Comparison of ENCODE assay signal across 32 cellular contexts in genomic region chr11:134356656-134357544, GRCh38. TPM values are rescaled to one million over a fixed set of nuclear protein-coding genes. Genes with fewer than 3 reads are reported as not detected.
"Had no signal": no experiment of that assay in that cellular context is flagged by ENCODE, and none has a peak within 500 bp of the region (broad histone marks: within the 10 kb centered on the region; RNA-seq: fewer than 3 reads in every experiment).

No MANE protein-coding gene starts in this region.

- H3K9me3 ChIP-seq: adrenal gland, body of pancreas, upper lobe of left lung had no signal

- H3K9ac ChIP-seq: parathyroid adenoma had no signal

- H2AFZ ChIP-seq: parathyroid adenoma had no signal

- DNase-seq: activated CD4-positive, alpha-beta memory T cell treated with anti-CD3 and anti-CD28 coated beads for 36 hours; activated CD4-positive, alpha-beta T cell treated with anti-CD3 and anti-CD28 coated beads, Interleukin-2, amount 10 ng/mL, durations not matched to agents 24 days and 14 days; activated naive CD4-positive, alpha-beta T cell treated with anti-CD3 and anti-CD28 coated beads for 36 hours; activated naive CD8-positive, alpha-beta T cell treated with anti-CD3 and anti-CD28 coated beads for 36 hours; activated T-cell treated with anti-CD3 and anti-CD28 coated beads, Interleukin-2, amount 50 U/mL, for 48 hours; aorta; body of pancreas; cortex of kidney; effector memory CD8-positive, alpha-beta T cell; kidney glomerular epithelial cell; left ventricle myocardium superior; naive thymus-derived CD4-positive, alpha-beta T cell; nucleus accumbens; right cardiac atrium; stimulated activated CD4-positive, alpha-beta T cell treated with anti-CD3 and anti-CD28 coated beads, Interleukin-12 subunit alpha, Interleukin-12 subunit beta, amount 100 ng/mL, for 4 hours; stimulated activated CD4-positive, alpha-beta T cell treated with anti-CD3 and anti-CD28 coated beads, Interleukin-4, amount 100 ng/mL, for 1 hour; SW 1271; T-helper 9 cell; WERI-Rb-1 had no signal

- H3K4me3 ChIP-seq: adrenal gland, body of pancreas, cardiac muscle cell, upper lobe of left lung had no signal

- H3K4me1 ChIP-seq: parathyroid adenoma had no signal

- H3K9me3 Mint-ChIP-seq: activated CD4-positive, alpha-beta memory T cell treated with anti-CD3 and anti-CD28 coated beads for 36 hours; activated CD4-positive, alpha-beta T cell treated with anti-CD3 and anti-CD28 coated beads, Interleukin-2, amount 10 ng/mL, durations not matched to agents 24 days and 14 days; activated naive CD4-positive, alpha-beta T cell treated with anti-CD3 and anti-CD28 coated beads for 36 hours; activated T-helper 2 cell treated with anti-CD3 and anti-CD28 coated beads, Interferon-gamma antibody, Interleukin-2, Interleukin-4, amounts not matched to agents 10 μg/mL and 5 μg/mL and 100 μg/mL, durations not matched to agents 14 hours and 24 hours and 36 hours; effector memory CD8-positive, alpha-beta T cell; stimulated activated naive CD8-positive, alpha-beta T cell treated with anti-CD3 and anti-CD28 coated beads, Interleukin-15, Interleukin-2, amounts not matched to agents 100 ng/mL and 50 ng/mL, for 24 hours; T-helper 1 cell treated with Interleukin-12 subunit alpha and Interleukin-12 subunit beta and Interleukin-4 antibody, amounts not matched to agents 30 μg/mL and 1 μg/mL, for 36 hours had no signal

- FAIRE-seq: endothelial cell of umbilical vein, TTC549 had no signal

- H3K27me3 ChIP-seq: adrenal gland, body of pancreas, cardiac muscle cell, upper lobe of left lung had no signal

- H3K4me3 Mint-ChIP-seq: activated CD4-positive, alpha-beta memory T cell treated with anti-CD3 and anti-CD28 coated beads for 36 hours; activated CD4-positive, alpha-beta T cell treated with anti-CD3 and anti-CD28 coated beads, Interleukin-2, amount 10 ng/mL, durations not matched to agents 24 days and 14 days; activated naive CD4-positive, alpha-beta T cell treated with anti-CD3 and anti-CD28 coated beads for 36 hours; activated naive CD8-positive, alpha-beta T cell treated with anti-CD3 and anti-CD28 coated beads for 36 hours; effector memory CD8-positive, alpha-beta T cell; naive thymus-derived CD4-positive, alpha-beta T cell; stimulated activated naive CD8-positive, alpha-beta T cell treated with anti-CD3 and anti-CD28 coated beads, Interleukin-15, Interleukin-2, amounts not matched to agents 100 ng/mL and 50 ng/mL, for 24 hours; T-helper 1 cell treated with Interleukin-12 subunit alpha and Interleukin-12 subunit beta and Interleukin-4 antibody, amounts not matched to agents 30 μg/mL and 1 μg/mL, for 36 hours had no signal

- H3K27ac ChIP-seq: adrenal gland, body of pancreas, cardiac muscle cell, parathyroid adenoma, upper lobe of left lung, WERI-Rb-1 had no signal

- H3K36me3 ChIP-seq: adrenal gland, cardiac muscle cell, upper lobe of left lung had no signal

- H3K79me2 ChIP-seq: parathyroid adenoma had no signal

- H3K27ac Mint-ChIP-seq: activated CD4-positive, alpha-beta memory T cell treated with anti-CD3 and anti-CD28 coated beads for 36 hours; activated CD4-positive, alpha-beta T cell treated with anti-CD3 and anti-CD28 coated beads, Interleukin-2, amount 10 ng/mL, durations not matched to agents 24 days and 14 days; activated naive CD4-positive, alpha-beta T cell treated with anti-CD3 and anti-CD28 coated beads for 36 hours; activated naive CD8-positive, alpha-beta T cell treated with anti-CD3 and anti-CD28 coated beads for 36 hours; activated T-helper 2 cell treated with anti-CD3 and anti-CD28 coated beads, Interferon-gamma antibody, Interleukin-2, Interleukin-4, amounts not matched to agents 10 μg/mL and 5 μg/mL and 100 μg/mL, durations not matched to agents 14 hours and 24 hours and 36 hours; effector memory CD8-positive, alpha-beta T cell; naive thymus-derived CD4-positive, alpha-beta T cell; T-helper 1 cell treated with Interleukin-12 subunit alpha and Interleukin-12 subunit beta and Interleukin-4 antibody, amounts not matched to agents 30 μg/mL and 1 μg/mL, for 36 hours had no signal

- ATAC-seq: activated CD4-positive, CD25-positive, alpha-beta regulatory T cell treated with anti-CD3 and anti-CD28 coated beads, Interleukin-2, amount 50 U/mL, for 24 hours; body of pancreas; effector memory CD8-positive, alpha-beta T cell; left ventricle myocardium superior; naive thymus-derived CD4-positive, alpha-beta T cell; right cardiac atrium had no signal

RNA-seq across cellular contexts. Expression of gene GLB1L2, which starts 25.1 kb away (rescaled TPM):
- total RNA-seq: fibroblast of villous mesenchyme had no signal

RNA-seq across cellular contexts. Expression of gene B3GAT1, which starts 55.1 kb away (rescaled TPM):
- total RNA-seq: endothelial cell of umbilical vein, fibroblast of villous mesenchyme, lung microvascular endothelial cell had no signal
- polyA plus RNA-seq: aorta; cardiac muscle cell; fibroblast of lung; naive thymus-derived CD4-positive, alpha-beta T cell had no signal
